24 cellular contexts compared by ENCODE assay signal in the genomic region with DNA sequence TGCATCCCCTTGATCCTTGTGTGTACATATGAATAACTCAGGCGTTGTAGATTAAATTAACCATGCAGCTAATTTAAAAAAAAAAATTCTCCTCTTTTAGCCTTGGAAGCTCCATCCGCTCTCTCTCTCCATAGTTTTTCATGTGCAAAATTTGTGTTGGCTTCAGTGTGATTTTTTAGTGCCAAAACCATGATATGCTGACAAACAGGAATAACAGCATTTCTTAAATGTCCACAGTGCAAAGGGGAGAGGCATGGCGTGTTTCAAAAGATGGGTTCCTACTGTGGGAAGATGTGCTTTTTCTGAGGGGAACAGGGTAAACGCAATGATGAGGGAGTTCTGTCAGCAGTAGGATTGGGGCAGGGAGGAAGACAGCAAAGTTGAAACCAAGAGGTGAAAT.
"Had no signal": no experiment of that assay in that cellular context is flagged by ENCODE, and none has a peak within 500 bp of the region (broad histone marks: within the 10 kb centered on the region; RNA-seq: fewer than 3 reads in every experiment).

No MANE protein-coding gene starts in this region.

- ATAC-seq: activated CD4-positive, CD25-positive, alpha-beta regulatory T cell treated with anti-CD3 and anti-CD28 coated beads, Interleukin-2, amount 50 U/mL, for 24 hours; left cardiac atrium; lower lobe of right lung had no signal

- H3K9me3 Mint-ChIP-seq: activated naive CD4-positive, alpha-beta T cell treated with anti-CD3 and anti-CD28 coated beads, Interleukin-2, amount 10 ng/mL, durations not matched to agents 7 days and 5 days; nephron progenitor cell had no signal

- H3K27me3 ChIP-seq: breast epithelium, esophagus muscularis mucosa, tibial artery, uterus had no signal

- H3K27ac Mint-ChIP-seq: activated naive CD4-positive, alpha-beta T cell treated with anti-CD3 and anti-CD28 coated beads, Interleukin-2, amount 10 ng/mL, durations not matched to agents 7 days and 5 days; nephron progenitor cell had no signal

- H3K4me3 Mint-ChIP-seq: activated naive CD4-positive, alpha-beta T cell treated with anti-CD3 and anti-CD28 coated beads, Interleukin-2, amount 10 ng/mL, durations not matched to agents 7 days and 5 days; nephron progenitor cell had no signal

- H3K4me1 ChIP-seq: breast epithelium, esophagus muscularis mucosa, lower lobe of right lung, uterus had no signal

- H3K27ac ChIP-seq: breast epithelium, esophagus muscularis mucosa, lower lobe of right lung, tibial artery, uterus had no signal

- DNase-seq: activated CD8-positive, alpha-beta memory T cell treated with anti-CD3 and anti-CD28 coated beads for 24 hours; activated CD8-positive, alpha-beta memory T cell treated with anti-CD3 and anti-CD28 coated beads, Interleukin-2, amount 50 U/mL, for 48 hours; activated effector memory CD4-positive, alpha-beta T cell treated with Interleukin-2 at 50 U/mL for 16 hours; activated naive CD4-positive, alpha-beta T cell treated with anti-CD3 and anti-CD28 coated beads, Interleukin-2, amount 10 ng/mL, durations not matched to agents 7 days and 5 days; activated T-cell treated with anti-CD3 and anti-CD28 coated beads, Interleukin-2, amount 50 U/mL, for 48 hours; aorta; effector CD4-positive, alpha-beta T cell; left cardiac atrium; lower lobe of right lung; nephron progenitor cell; nucleus accumbens; posterior cingulate gyrus; retina; stimulated activated CD4-positive, alpha-beta T cell treated with anti-CD3 and anti-CD28 coated beads, Interleukin-12 subunit alpha, Interleukin-12 subunit beta, amount 100 ng/mL, for 4 hours; stimulated activated CD4-positive, alpha-beta T cell treated with anti-CD3 and anti-CD28 coated beads, Interleukin-1b, Interleukin-23, amount 100 ng/mL, for 48 hours; stimulated activated CD8-positive, alpha-beta memory T cell treated with anti-CD3 and anti-CD28 coated beads, Interleukin-4, amount 100 ng/mL, for 48 hours; stimulated activated naive CD4-positive, alpha-beta T cell; T-helper 1 cell; T-helper 9 cell; tibial artery; uterus had no signal

- H3K36me3 ChIP-seq: breast epithelium, esophagus muscularis mucosa, lower lobe of right lung, tibial artery, uterus had no signal

- H3K4me3 ChIP-seq: breast epithelium, esophagus muscularis mucosa, lower lobe of right lung, tibial artery, uterus had no signal

- H3K4me1 Mint-ChIP-seq: nephron progenitor cell had no signal

- H3K9me3 ChIP-seq: breast epithelium, esophagus muscularis mucosa, lower lobe of right lung, tibial artery, uterus had no signal

- H3K36me3 Mint-ChIP-seq: activated naive CD4-positive, alpha-beta T cell treated with anti-CD3 and anti-CD28 coated beads, Interleukin-2, amount 10 ng/mL, durations not matched to agents 7 days and 5 days had no signal
